Comparison of ENCODE assay signal across 18 cellular contexts in genomic region chr18:13291745-13292447, GRCh38.
DNase-seq lines count a peak whose midpoint lies in the region; ATAC-seq and TF ChIP-seq lines count a peak whose summit lies in the region.
"Had no signal": no experiment of that assay in that cellular context is flagged by ENCODE, and none has a peak within 500 bp of the region (broad histone marks: within the 10 kb centered on the region; RNA-seq: fewer than 3 reads in every experiment).

No MANE protein-coding gene starts in this region.

- DNase-seq in G401 (ENCODE audit: low spot score) (peak; percentile 92), T-helper 17 cell (no peak), cerebellar cortex (ENCODE audit: low spot score) (peak; percentile 92), posterior vena cava (ENCODE audit: low spot score) (peak; percentile 66), NOMO-1 treated with DMSO at 0.1 percent for 48 hours (lab: John Stamatoyannopoulos, UW; ENCODE audit: unreplicated experiment) (no peak), upper lobe of right lung (no peak), inferior parietal cortex (ENCODE audit: extremely low spot score) (no peak)
- DNase-seq: DMS79 treated with DMSO at 0.1 percent for 48 hours, HFFc6, KG1, MV-4-11, NCI-H1930, NCI-H226, NCI-H524, PC-9, SIG-M5 had no signal

- H3K9me3 ChIP-seq in T-helper 17 cell (ENCODE audit: control insufficient read depth, low read length, poor library complexity, severe bottlenecking) (no peaks in the 10 kb centered on the region), upper lobe of right lung (no peaks in the 10 kb centered on the region)

- H3K4me1 ChIP-seq in upper lobe of right lung, result no peaks in the 10 kb centered on the region

- intact Hi-C loops in posterior vena cava (cut with DNase I), result no loop called here
- intact Hi-C loops in upper lobe of right lung (cut with DNase I), result no loop called here

- TF ChIP-seq CTCF in upper lobe of right lung (IDR thresholded peaks at IDR 0.05), result no peak

- no peaks in the 10 kb centered on the region for H3K27me3 Mint-ChIP-seq in T-helper 17 cell

- H3K4me1 Mint-ChIP-seq in T-helper 17 cell, result peaks cover 23% of the 10 kb centered on the region

- H3K4me3 ChIP-seq in upper lobe of right lung, result no peak overlapping the region
- H3K4me3 ChIP-seq: PC-9 had no signal

- no peaks in the 10 kb centered on the region for H3K27me3 ChIP-seq in upper lobe of right lung

- H3K27ac ChIP-seq in upper lobe of right lung, result no peak overlapping the region
- H3K27ac ChIP-seq: PC-9, RWPE1 had no signal

- H3K27ac Mint-ChIP-seq in T-helper 17 cell, result peak overlapping the region; percentile 91
- H3K27ac Mint-ChIP-seq: HFFc6 had no signal

- H3K36me3 ChIP-seq in upper lobe of right lung, result no peaks in the 10 kb centered on the region

- in situ Hi-C loops in G401 (cut with HindIII; ENCODE audit: low sequenced_read_pairs), result no loop called here

- ATAC-seq in T-helper 17 cell (no peak), upper lobe of right lung (no peak)
- ATAC-seq: HepG2 had no signal

- no peaks in the 10 kb centered on the region for H3K36me3 Mint-ChIP-seq in T-helper 17 cell (ENCODE audit: low read depth)

- H3K4me3 Mint-ChIP-seq in T-helper 17 cell, result no peak overlapping the region
- H3K4me3 Mint-ChIP-seq: HFFc6 had no signal

Comparison
In these comparisons a context has a peak if more than half of its experiments do, and no peak if none do; other contexts are left out.
1. DNase-seq: peak in G401 (single experiment), cerebellar cortex (single experiment) and posterior vena cava (single experiment); none in T-helper 17 cell (0 of 3), NOMO-1 treated with DMSO at 0.1 percent for 48 hours (single experiment), upper lobe of right lung (single experiment) and inferior parietal cortex (single experiment).